Comparison of ENCODE assay signal across 11 cellular contexts in the genomic region with DNA sequence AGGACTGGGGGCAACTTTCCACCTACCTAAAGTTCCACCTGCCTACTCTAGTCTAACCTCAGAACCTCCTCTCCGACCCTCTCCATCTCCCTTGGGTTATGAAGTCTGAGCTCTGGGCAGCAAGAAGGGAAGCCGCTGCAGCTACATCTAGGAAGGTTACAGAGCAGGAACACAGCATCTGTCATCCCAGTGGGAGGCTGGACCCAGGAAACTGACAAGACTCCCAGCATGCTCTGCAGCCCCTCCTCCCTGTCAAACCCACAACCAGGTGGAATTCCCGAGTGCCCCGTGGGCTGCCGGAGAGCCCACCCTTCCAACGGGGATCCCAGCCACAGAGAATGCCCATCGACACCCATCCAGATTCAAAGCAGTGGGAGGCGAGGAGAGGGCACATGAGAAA. TPM values are rescaled to one million over a fixed set of nuclear protein-coding genes. Genes with fewer than 3 reads are reported as not detected.
DNase-seq lines count a peak whose midpoint lies in the region; ATAC-seq and TF ChIP-seq lines count a peak whose summit lies in the region.
"Had no signal": no experiment of that assay in that cellular context is flagged by ENCODE, and none has a peak within 500 bp of the region (broad histone marks: within the 10 kb centered on the region; RNA-seq: fewer than 3 reads in every experiment).

No MANE protein-coding gene starts in this region.

- no peaks in the 10 kb centered on the region for H3K9me3 ChIP-seq in DOHH2 (ENCODE audit: control insufficient read depth, insufficient read depth, low read length)

- peak overlapping the region; percentile 22 for H3K4me3 Mint-ChIP-seq in WTC11
- H3K4me3 Mint-ChIP-seq in natural killer cell treated with Interleukin-12 subunit alpha and Interleukin-12 subunit beta and Interleukin-15 and Interleukin-18, amount 100 ng/mL, for 72 hours, result peak overlapping the region; percentile 82

- H3K4me2 ChIP-seq in DOHH2 (ENCODE audit: low read length), result peak overlapping the region; percentile 80; the same call in 1 of the 2 replicates

- POLR2A ChIA-PET in WTC11 (lab: Charles Lee), result no interaction called here

- DNase-seq in NCI-H446 (lab: John Stamatoyannopoulos, UW), result peak; percentile 21 to 38
- DNase-seq in NCI-H446 treated with DMSO at 0.1 percent for 48 hours (lab: John Stamatoyannopoulos, UW), result no peak
- no peak for DNase-seq in WTC11 (ENCODE audit: low spot score)
- no peak for DNase-seq in natural killer cell treated with Interleukin-12 subunit alpha and Interleukin-12 subunit beta and Interleukin-15 and Interleukin-18, amount 100 ng/mL, for 72 hours (ENCODE audit: low spot score)
- DNase-seq in left colon, result no peak
- DNase-seq in stimulated activated CD4-positive, alpha-beta T cell treated with anti-CD3 and anti-CD28 coated beads, Interleukin-4, amount 100 ng/mL, for 4 hours, result no peak
- DNase-seq: activated CD4-positive, alpha-beta memory T cell treated with anti-CD3 and anti-CD28 coated beads for 36 hours had no signal

- H3K4me1 Mint-ChIP-seq in WTC11, result peaks cover 18% of the 10 kb centered on the region
- peaks cover 20 to 29% of the 10 kb centered on the region in 2 donors for H3K4me1 Mint-ChIP-seq in natural killer cell treated with Interleukin-12 subunit alpha and Interleukin-12 subunit beta and Interleukin-15 and Interleukin-18, amount 100 ng/mL, for 72 hours (ENCODE audit: low read depth in 2 of 2)

- no peaks in the 10 kb centered on the region for H3K36me3 ChIP-seq in DOHH2 (ENCODE audit: control insufficient read depth, low read length)

- no peak overlapping the region for H3K27ac Mint-ChIP-seq in WTC11
- peak overlapping the region in 1 of 2 donors; percentile 2 for H3K27ac Mint-ChIP-seq in natural killer cell treated with Interleukin-12 subunit alpha and Interleukin-12 subunit beta and Interleukin-15 and Interleukin-18, amount 100 ng/mL, for 72 hours
- H3K27ac Mint-ChIP-seq: activated CD4-positive, alpha-beta memory T cell treated with anti-CD3 and anti-CD28 coated beads for 36 hours; stimulated activated naive CD8-positive, alpha-beta T cell treated with anti-CD3 and anti-CD28 coated beads, Interleukin-15, Interleukin-2, amounts not matched to agents 100 ng/mL and 50 ng/mL, for 24 hours had no signal

- ATAC-seq in WTC11 (no peak), left colon (no peak), GM21367 (IDR thresholded peaks at IDR 0.05; ENCODE audit: unreplicated experiment) (no peak)
- ATAC-seq in natural killer cell treated with Interleukin-12 subunit alpha and Interleukin-12 subunit beta and Interleukin-15 and Interleukin-18, amount 100 ng/mL, for 72 hours, result no peak
- ATAC-seq: SK-N-SH treated with all-trans-retinoic acid at 6 μM for 48 hours had no signal

- peaks cover 17% of the 10 kb centered on the region for H3K79me2 ChIP-seq in DOHH2 (ENCODE audit: control insufficient read depth, low read length)

- H3K27ac ChIP-seq in DOHH2 (ENCODE audit: low read depth, low read length), result no peak overlapping the region

- no peak overlapping the region; the same call in 1 of the 2 replicates for H3K4me3 ChIP-seq in DOHH2 (ENCODE audit: low read length)

- H4K20me1 ChIP-seq in DOHH2 (ENCODE audit: control insufficient read depth, insufficient read depth, low read depth, low read length), result peaks cover 3% of the 10 kb centered on the region; the same call in 1 of the 2 replicates

- TF ChIP-seq CTCF in DOHH2 (IDR thresholded peaks at IDR 0.05; ENCODE audit: low read depth, low read length, poor library complexity, severe bottlenecking) (no peak), WTC11 (IDR thresholded peaks at IDR 0.05) (no peak)

- H3F3A ChIP-seq in DOHH2 (ENCODE audit: control insufficient read depth, insufficient read depth), result peaks cover 11% of the 10 kb centered on the region; the same call in 1 of the 2 replicates

- CTCF ChIA-PET in WTC11 (lab: Charles Lee), result interaction anchor here (0.7 to 4.1 kb wide), 4 partner anchors 15 to 48 kb away, joined by 3 to 28 read pairs (median 4); no protein-coding TSS in a partner anchor

- no peaks in the 10 kb centered on the region for H3K9me2 ChIP-seq in DOHH2 (replicated peaks; ENCODE audit: control insufficient read depth, low read length)

- intact Hi-C loops in left colon (cut with DNase I, micrococcal nuclease), result no loop called here

- peaks cover 21% of the 10 kb centered on the region for H3K27me3 ChIP-seq in DOHH2 (ENCODE audit: control insufficient read depth, low read length)

- no peaks in the 10 kb centered on the region for H3K9me3 Mint-ChIP-seq in WTC11
- H3K9me3 Mint-ChIP-seq in natural killer cell treated with Interleukin-12 subunit alpha and Interleukin-12 subunit beta and Interleukin-15 and Interleukin-18, amount 100 ng/mL, for 72 hours, result no peaks in the 10 kb centered on the region
- H3K9me3 Mint-ChIP-seq: activated CD4-positive, alpha-beta memory T cell treated with anti-CD3 and anti-CD28 coated beads for 36 hours; stimulated activated naive CD8-positive, alpha-beta T cell treated with anti-CD3 and anti-CD28 coated beads, Interleukin-15, Interleukin-2, amounts not matched to agents 100 ng/mL and 50 ng/mL, for 24 hours had no signal

- no peaks in the 10 kb centered on the region for H3K36me3 Mint-ChIP-seq in WTC11
- H3K36me3 Mint-ChIP-seq in natural killer cell treated with Interleukin-12 subunit alpha and Interleukin-12 subunit beta and Interleukin-15 and Interleukin-18, amount 100 ng/mL, for 72 hours, result no peaks in the 10 kb centered on the region
- H3K36me3 Mint-ChIP-seq: activated CD4-positive, alpha-beta memory T cell treated with anti-CD3 and anti-CD28 coated beads for 36 hours had no signal

- H3K4me1 ChIP-seq in DOHH2 (ENCODE audit: control insufficient read depth, low read length), result peaks cover 44% of the 10 kb centered on the region

- peaks cover 29% of the 10 kb centered on the region for H3K27me3 Mint-ChIP-seq in WTC11 (ENCODE audit: low read depth)
- peaks cover 0 to 2% of the 10 kb centered on the region in 2 donors for H3K27me3 Mint-ChIP-seq in natural killer cell treated with Interleukin-12 subunit alpha and Interleukin-12 subunit beta and Interleukin-15 and Interleukin-18, amount 100 ng/mL, for 72 hours

TF ChIP-seq in WTC11, 78 proteins besides CTCF, POLR2A, EP300 and RAD21:
- no peak for TF ChIP-seq ZNF232 (CRISPR knock-in tag; IDR thresholded peaks at IDR 0.05)
- no peak for TF ChIP-seq RORB (CRISPR knock-in tag; IDR thresholded peaks at IDR 0.05)
- no peak for TF ChIP-seq NFATC4 (CRISPR knock-in tag; IDR thresholded peaks at IDR 0.05)
- TF ChIP-seq TCF7 (CRISPR knock-in tag; IDR thresholded peaks at IDR 0.05; ENCODE audit: low read depth), result no peak
- TF ChIP-seq NR1H2 (CRISPR knock-in tag; IDR thresholded peaks at IDR 0.05), result no peak

RNA-seq across cellular contexts. Expression of gene TESC, which starts 2.1 kb away (rescaled TPM):
- total RNA-seq in WTC11 (2021) (10.8 to 15.5 TPM (median 14.9 TPM) in 3 replicates), left colon (1 to 10 TPM; 1.7 to 2.3 TPM)
- total RNA-seq in natural killer cell treated with Interleukin-12 subunit alpha and Interleukin-12 subunit beta and Interleukin-15 and Interleukin-18, amount 100 ng/mL, for 72 hours, result 10 to 100 TPM; 80.5 to 96.9 TPM

Comparison
In these comparisons a context has a peak if more than half of its experiments do, and no peak if none do; other contexts are left out.
1. DNase-seq: peak in NCI-H446 (2 of 2); none in NCI-H446 treated with DMSO at 0.1 percent for 48 hours (single experiment), WTC11 (single experiment), natural killer cell treated with Interleukin-12 subunit alpha and Interleukin-12 subunit beta and Interleukin-15 and Interleukin-18, amount 100 ng/mL, for 72 hours (single experiment), left colon (0 of 2) and stimulated activated CD4-positive, alpha-beta T cell treated with anti-CD3 and anti-CD28 coated beads, Interleukin-4, amount 100 ng/mL, for 4 hours (0 of 2).